Comparison of ENCODE assay signal across 1 cellular context in genomic region chr2:10120158-10120937, GRCh38.
TF ChIP-seq lines count a peak whose summit lies in the region.

No MANE protein-coding gene starts in this region.

TF ChIP-seq in HepG2, 621 proteins besides CTCF, POLR2A, EP300 and RAD21 (continued from another document and continues in another):
- TF ChIP-seq ZNF510 (CRISPR knock-in tag; IDR thresholded peaks at IDR 0.05; ENCODE audit: low read depth) (peak; percentile 79; the same call in 1 of the 2 replicates), ZNF644 (CRISPR knock-in tag; IDR thresholded peaks at IDR 0.05; ENCODE audit: low read depth) (peak; percentile 17; the same call in 1 of the 2 replicates), MLLT10 (CRISPR knock-in tag; IDR thresholded peaks at IDR 0.05) (no peak), BRCA1 (CRISPR knock-in tag; IDR thresholded peaks at IDR 0.05) (peak; percentile 69; the same call in 1 of the 2 replicates), RFX5 (IDR thresholded peaks at IDR 0.05; ENCODE audit: low read depth, low read length) (no peak; the same call in 1 of the 2 replicates), HIC2 (CRISPR knock-in tag; IDR thresholded peaks at IDR 0.05; ENCODE audit: low read depth) (peak; percentile 56; the same call in 1 of the 2 replicates), TSC22D2 (CRISPR knock-in tag; IDR thresholded peaks at IDR 0.05; ENCODE audit: borderline replicate concordance) (peak; percentile 57), SMC3 (IDR thresholded peaks at IDR 0.05; ENCODE audit: low read length) (no peak), ZBTB44 (CRISPR knock-in tag; IDR thresholded peaks at IDR 0.05) (peak; percentile 59; the same call in 1 of the 2 replicates), KMT2A (CRISPR knock-in tag; IDR thresholded peaks at IDR 0.05) (peak; percentile 58), ZFP41 (CRISPR knock-in tag; IDR thresholded peaks at IDR 0.05; ENCODE audit: borderline replicate concordance) (peak; percentile 60; the same call in 1 of the 2 replicates), ZSCAN25 (CRISPR knock-in tag; IDR thresholded peaks at IDR 0.05) (peak; percentile 88), ZNF768 (CRISPR knock-in tag; IDR thresholded peaks at IDR 0.05) (peak; percentile 41; the same call in 1 of the 2 replicates), ZNF329 (CRISPR knock-in tag; IDR thresholded peaks at IDR 0.05; ENCODE audit: low read depth) (peak; percentile 82; the same call in 1 of the 2 replicates), ZNF576 (CRISPR knock-in tag; IDR thresholded peaks at IDR 0.05) (no peak), SALL1 (CRISPR knock-in tag; IDR thresholded peaks at IDR 0.05) (peak; percentile 87), MIXL1 (CRISPR knock-in tag; IDR thresholded peaks at IDR 0.05) (no peak), KLF13 (CRISPR knock-in tag; IDR thresholded peaks at IDR 0.05) (no peak; the same call in 1 of the 2 replicates), ZNF792 (CRISPR knock-in tag; IDR thresholded peaks at IDR 0.05) (peak; percentile 61; the same call in 1 of the 2 replicates), ETV6 (CRISPR knock-in tag; conservative IDR thresholded peaks at IDR 0.05) (no peak; the same call in 1 of the 2 replicates), JARID2 (CRISPR knock-in tag; IDR thresholded peaks at IDR 0.05; ENCODE audit: insufficient replicate concordance) (no peak), AKNA (CRISPR knock-in tag; IDR thresholded peaks at IDR 0.05; ENCODE audit: borderline replicate concordance) (0 out of 2 replicates have a peak, but pooled peaks have one; percentile 73), CC2D1A (CRISPR knock-in tag; IDR thresholded peaks at IDR 0.05) (no peak), TARDBP (CRISPR knock-in tag; IDR thresholded peaks at IDR 0.05) (peak; percentile 93), RORA (CRISPR knock-in tag; IDR thresholded peaks at IDR 0.05) (no peak), ZNF83 (CRISPR knock-in tag; IDR thresholded peaks at IDR 0.05; ENCODE audit: borderline replicate concordance) (0 out of 2 replicates have a peak, but pooled peaks have one; percentile 75), ZFP90 (CRISPR knock-in tag; IDR thresholded peaks at IDR 0.05; ENCODE audit: borderline replicate concordance) (peak; percentile 91; the same call in 1 of the 2 replicates), HDAC6 (IDR thresholded peaks at IDR 0.05; ENCODE audit: low read depth, low read length) (no peak), FOSL1 (CRISPR knock-in tag; IDR thresholded peaks at IDR 0.05; ENCODE audit: borderline replicate concordance) (peak; percentile 81), MED8 (CRISPR knock-in tag; IDR thresholded peaks at IDR 0.05; ENCODE audit: insufficient replicate concordance) (peak; percentile 92), ATF3 (CRISPR knock-in tag; IDR thresholded peaks at IDR 0.05) (peak; percentile 90), ZNF577 (CRISPR knock-in tag; IDR thresholded peaks at IDR 0.05; ENCODE audit: borderline replicate concordance, low read depth) (no peak), ZNF460 (CRISPR knock-in tag; IDR thresholded peaks at IDR 0.05; ENCODE audit: borderline replicate concordance) (peak; percentile 87), MYPOP (CRISPR knock-in tag; IDR thresholded peaks at IDR 0.05) (peak; percentile 98), MED13 (CRISPR knock-in tag; IDR thresholded peaks at IDR 0.05) (peak; percentile 78; the same call in 1 of the 2 replicates), HNF1A (IDR thresholded peaks at IDR 0.05; ENCODE audit: low read depth) (0 out of 2 replicates have a peak, but pooled peaks have one; percentile 5), HNF1A (CRISPR knock-in tag; IDR thresholded peaks at IDR 0.05; ENCODE audit: borderline replicate concordance) (peak; percentile 70), ZNF350 (CRISPR knock-in tag; IDR thresholded peaks at IDR 0.05; ENCODE audit: borderline replicate concordance, low read depth) (peak; percentile 90; the same call in 1 of the 2 replicates), ZMYM4 (CRISPR knock-in tag; IDR thresholded peaks at IDR 0.05) (peak; percentile 71), JDP2 (CRISPR knock-in tag; IDR thresholded peaks at IDR 0.05; ENCODE audit: borderline replicate concordance) (no peak)
- TF ChIP-seq, protein P1, sequence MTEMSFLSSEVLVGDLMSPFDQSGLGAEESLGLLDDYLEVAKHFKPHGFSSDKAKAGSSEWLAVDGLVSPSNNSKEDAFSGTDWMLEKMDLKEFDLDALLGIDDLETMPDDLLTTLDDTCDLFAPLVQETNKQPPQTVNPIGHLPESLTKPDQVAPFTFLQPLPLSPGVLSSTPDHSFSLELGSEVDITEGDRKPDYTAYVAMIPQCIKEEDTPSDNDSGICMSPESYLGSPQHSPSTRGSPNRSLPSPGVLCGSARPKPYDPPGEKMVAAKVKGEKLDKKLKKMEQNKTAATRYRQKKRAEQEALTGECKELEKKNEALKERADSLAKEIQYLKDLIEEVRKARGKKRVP (CRISPR knock-in tag; IDR thresholded peaks at IDR 0.05): peak in 1 of 2 experiments; percentile 61; a peak in 1 of 4 replicates
- TF ChIP-seq, protein P2, sequence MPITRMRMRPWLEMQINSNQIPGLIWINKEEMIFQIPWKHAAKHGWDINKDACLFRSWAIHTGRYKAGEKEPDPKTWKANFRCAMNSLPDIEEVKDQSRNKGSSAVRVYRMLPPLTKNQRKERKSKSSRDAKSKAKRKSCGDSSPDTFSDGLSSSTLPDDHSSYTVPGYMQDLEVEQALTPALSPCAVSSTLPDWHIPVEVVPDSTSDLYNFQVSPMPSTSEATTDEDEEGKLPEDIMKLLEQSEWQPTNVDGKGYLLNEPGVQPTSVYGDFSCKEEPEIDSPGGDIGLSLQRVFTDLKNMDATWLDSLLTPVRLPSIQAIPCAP (CRISPR knock-in tag; IDR thresholded peaks at IDR 0.05; ENCODE audit: low read depth): 0 out of 2 replicates have a peak, but pooled peaks have one; percentile 69
- TF ChIP-seq, protein P3, sequence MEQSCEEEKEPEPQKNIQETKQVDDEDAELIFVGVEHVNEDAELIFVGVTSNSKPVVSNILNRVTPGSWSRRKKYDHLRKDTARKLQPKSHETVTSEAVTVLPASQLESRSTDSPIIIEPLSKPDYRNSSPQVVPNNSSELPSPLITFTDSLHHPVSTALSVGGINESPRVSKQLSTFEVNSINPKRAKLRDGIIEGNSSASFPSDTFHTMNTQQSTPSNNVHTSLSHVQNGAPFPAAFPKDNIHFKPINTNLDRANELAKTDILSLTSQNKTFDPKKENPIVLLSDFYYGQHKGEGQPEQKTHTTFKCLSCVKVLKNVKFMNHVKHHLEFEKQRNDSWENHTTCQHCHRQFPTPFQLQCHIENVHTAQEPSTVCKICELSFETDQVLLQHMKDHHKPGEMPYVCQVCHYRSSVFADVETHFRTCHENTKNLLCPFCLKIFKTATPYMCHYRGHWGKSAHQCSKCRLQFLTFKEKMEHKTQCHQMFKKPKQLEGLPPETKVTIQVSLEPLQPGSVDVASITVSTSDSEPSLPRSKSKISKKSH (CRISPR knock-in tag; IDR thresholded peaks at IDR 0.05; ENCODE audit: borderline replicate concordance): peak; percentile 78; the same call in 1 of the 2 replicates
